Comparison of ENCODE assay signal across 25 cellular contexts in the genomic region with DNA sequence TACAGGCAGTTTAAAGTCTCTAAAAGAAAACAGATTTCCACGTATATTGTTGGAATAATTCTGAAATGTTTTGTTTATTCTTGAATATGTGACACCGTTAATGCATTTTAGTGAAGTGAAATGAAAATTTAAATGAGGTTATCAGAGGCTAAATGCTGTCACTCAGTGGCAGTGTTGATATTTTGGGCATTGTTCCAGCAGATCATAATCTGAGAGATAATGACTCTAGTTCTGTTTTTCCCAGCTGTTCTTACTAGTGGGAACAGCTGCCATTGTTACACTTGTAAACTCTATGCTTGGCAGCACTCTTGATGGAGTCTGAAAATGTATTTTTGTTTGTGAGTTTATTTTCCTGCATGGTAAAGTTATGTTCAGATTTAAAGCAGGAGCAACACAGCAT.
DNase-seq lines count a peak whose midpoint lies in the region; ATAC-seq and TF ChIP-seq lines count a peak whose summit lies in the region.
"Had no signal": no experiment of that assay in that cellular context is flagged by ENCODE, and none has a peak within 500 bp of the region (broad histone marks: within the 10 kb centered on the region; RNA-seq: fewer than 3 reads in every experiment).

No MANE protein-coding gene starts in this region.

- no peaks in the 10 kb centered on the region for H3K36me3 ChIP-seq in testis (ENCODE audit: low read depth, missing control alignments)
- H3K36me3 ChIP-seq: adrenal gland, breast epithelium, heart right ventricle had no signal

- intact Hi-C loops in testis (cut with DNase I; ENCODE audit: low total_unique reads): no loop called here

- ATAC-seq in HG03045 (IDR thresholded peaks at IDR 0.05; ENCODE audit: unreplicated experiment): no peak
- no peak for ATAC-seq in GM21528 (IDR thresholded peaks at IDR 0.05; ENCODE audit: low FRiP score, unreplicated experiment)
- ATAC-seq: heart right ventricle had no signal

- H3K27me3 Mint-ChIP-seq in brain: peaks cover 4% of the 10 kb centered on the region
- H3K27me3 Mint-ChIP-seq: CD4-positive, alpha-beta T cell had no signal

- no peak for TF ChIP-seq CTCF in brain (conservative IDR thresholded peaks at IDR 0.05)
- TF ChIP-seq CTCF in testis (IDR thresholded peaks at IDR 0.05): no peak

- TF ChIP-seq POLR2A in testis (IDR thresholded peaks at IDR 0.05): no peak

- no peaks in the 10 kb centered on the region for H3K36me3 Mint-ChIP-seq in brain

- 61 to 75% methylated on average over 2 of the region's 2 CpGs for WGBS in testis, 2 donors

- peaks cover 18% of the 10 kb centered on the region for H3K4me1 Mint-ChIP-seq in brain

- DNase-seq in DMS79 treated with DMSO at 0.1 percent for 48 hours (lab: John Stamatoyannopoulos, UW) (peak; percentile 93), NCI-H146 treated with DMSO at 0.1 percent for 48 hours (lab: John Stamatoyannopoulos, UW; ENCODE audit: unreplicated experiment) (peak; percentile 83), NCI-H69 (lab: John Stamatoyannopoulos, UW) (peak; percentile 77), testis (no peak)
- no peak for DNase-seq in activated effector memory CD4-positive, alpha-beta T cell treated with Interleukin-2 at 50 U/mL for 16 hours
- DNase-seq: activated CD4-positive, alpha-beta T cell treated with anti-CD3 and anti-CD28 coated beads for 48 hours; activated naive CD4-positive, alpha-beta T cell treated with Interleukin-2 at 50 U/mL for 16 hours; activated T-cell treated with anti-CD3 and anti-CD28 coated beads, Interleukin-2, amount 50 U/mL, for 48 hours; adrenal gland; CD4-positive, alpha-beta T cell; DMS53; effector CD4-positive, alpha-beta T cell; GF-D8; heart right ventricle; Karpas-422; mesenchymal stem cell; MV-4-11; NCI-H2107 had no signal

- H3K9me3 ChIP-seq in testis: no peaks in the 10 kb centered on the region
- H3K9me3 ChIP-seq: adrenal gland, breast epithelium had no signal

- no peaks in the 10 kb centered on the region for H3K4me1 ChIP-seq in testis
- H3K4me1 ChIP-seq: adrenal gland, breast epithelium, heart right ventricle had no signal

- H3K27ac ChIP-seq in testis: no peak overlapping the region
- H3K27ac ChIP-seq: adrenal gland, breast epithelium, epithelial cell of prostate, heart right ventricle, SK-N-MC, VCaP had no signal

- no peaks in the 10 kb centered on the region for H3K27me3 ChIP-seq in testis
- H3K27me3 ChIP-seq: adrenal gland, breast epithelium, heart right ventricle had no signal

- H3K4me3 ChIP-seq in testis: no peak overlapping the region
- H3K4me3 ChIP-seq: adrenal gland, breast epithelium, heart right ventricle, SK-N-MC had no signal

- peak overlapping the region in 3 of 5 experiments; percentile 1 to 59 (median 35) for H3K27ac Mint-ChIP-seq in brain
- H3K27ac Mint-ChIP-seq: CD4-positive, alpha-beta T cell had no signal

- peaks cover 2 to 10% (median 3%) of the 10 kb centered on the region in 5 experiments for H3K9me3 Mint-ChIP-seq in brain
- H3K9me3 Mint-ChIP-seq: CD4-positive, alpha-beta T cell had no signal

- H3K4me3 Mint-ChIP-seq in brain: no peak overlapping the region
- H3K4me3 Mint-ChIP-seq: CD4-positive, alpha-beta T cell had no signal

Comparison
In these comparisons a context has a peak if more than half of its experiments do, and no peak if none do; other contexts are left out.
1. DNase-seq: peak in DMS79 treated with DMSO at 0.1 percent for 48 hours (single experiment), NCI-H146 treated with DMSO at 0.1 percent for 48 hours (single experiment) and NCI-H69 (single experiment); none in testis (single experiment) and activated effector memory CD4-positive, alpha-beta T cell treated with Interleukin-2 at 50 U/mL for 16 hours (single experiment).